ENCODE assay signal across 8 cellular contexts in the genomic region with DNA sequence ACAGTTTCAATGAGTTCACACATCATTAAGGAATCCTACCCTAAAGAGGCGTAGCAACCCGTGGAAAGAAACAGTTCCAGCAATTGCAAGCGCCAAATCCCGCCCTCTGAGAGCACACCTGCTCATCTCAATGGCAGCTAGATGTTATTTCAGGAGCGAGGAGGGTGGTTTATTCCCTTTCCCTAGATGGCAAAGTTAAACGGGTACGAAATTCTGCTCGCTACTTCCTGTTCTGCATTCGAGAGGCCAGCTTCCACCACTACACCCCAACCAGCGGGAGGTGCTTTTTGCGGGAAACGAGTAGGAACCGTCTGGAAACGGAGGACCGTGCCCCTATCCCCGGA. TPM values are rescaled to one million over a fixed set of nuclear protein-coding genes. Genes with fewer than 3 reads are reported as not detected.
DNase-seq lines count a peak whose midpoint lies in the region; ATAC-seq, FAIRE-seq and TF ChIP-seq lines count a peak whose summit lies in the region.

No MANE protein-coding gene starts in this region.

- ATAC-seq in GM18909 (IDR thresholded peaks at IDR 0.05; ENCODE audit: poor library complexity, unreplicated experiment) = peak; percentile 17
- ATAC-seq in HepG2 = peak; percentile 63

- POLR2A ChIA-PET in CD4-positive, alpha-beta memory T cell (lab: Charles Lee; ENCODE audit: partially characterized antibody) = interaction anchor here (0.6 to 5.0 kb wide), 8 partner anchors 14 to 377 kb away, joined by 3 to 74 read pairs (median 4); a partner anchor contains a TSS
- POLR2A ChIA-PET in HepG2 (lab: Yijun Ruan, JAX) = interaction anchor here (1.1 to 3.8 kb wide), 6 partner anchors 20 to 377 kb away, joined by 3 to 36 read pairs (median 4); a partner anchor contains a TSS

- peak overlapping the region; percentile 89 for H3K4me2 ChIP-seq in HepG2 (ENCODE audit: low read depth, low read length)

- H3K4me3 ChIP-seq in CD4-positive, alpha-beta memory T cell (ENCODE audit: low read length in 2 of 2) = peak overlapping the region; percentile 85 to 91
- H3K4me3 ChIP-seq in HUES48 (ENCODE audit: low read depth, low read length) = peak overlapping the region; percentile 84
- H3K4me3 ChIP-seq in Peyer's patch = peak overlapping the region; percentile 70 to 99 (median 86)
- H3K4me3 ChIP-seq in HepG2 (replicated peaks in 1 of 3; ENCODE audit: insufficient read depth in 1 of 3, low read depth in 2 of 3, low read length in 3 of 3) = peak overlapping the region; percentile 84 to 95 (median 86)

- in situ Hi-C loops in HepG2 (cut with HindIII; ENCODE audit: extremely low pct_ligation_motif_present, low pct_unique_long_range_greater_than_20kb) = no loop called here

- DNase-seq in CD4-positive, alpha-beta memory T cell = no peak
- DNase-seq in Peyer's patch = no peak
- DNase-seq in caudate nucleus (lab: John Stamatoyannopoulos, UW) = peak in 30 of 61 donors; percentile 4 to 82 (median 40)
- DNase-seq in HepG2 (ENCODE audit: low spot score) = peak; percentile 38
- no peak for DNase-seq in ecto neural progenitor cell (ENCODE audit: low spot score)

- TF ChIP-seq RAD21 in HepG2 (CRISPR knock-in tag; IDR thresholded peaks at IDR 0.05) = no peak

- peaks cover 41% of the 10 kb centered on the region for H3K79me2 ChIP-seq in HepG2 (ENCODE audit: insufficient read depth, low read length)

- H3K36me3 ChIP-seq in CD4-positive, alpha-beta memory T cell (ENCODE audit: insufficient read depth, low read length) = peaks cover under 1% of the 10 kb centered on the region
- H3K36me3 ChIP-seq in HUES48 (ENCODE audit: control insufficient read depth, insufficient read depth, low read length) = peaks cover 8% of the 10 kb centered on the region
- H3K36me3 ChIP-seq in Peyer's patch = no peaks in the 10 kb centered on the region
- peaks cover 0 to 8% of the 10 kb centered on the region in 2 experiments; a peak in 1 of 5 replicates for H3K36me3 ChIP-seq in HepG2 (replicated peaks in 1 of 2; ENCODE audit: control insufficient read depth in 1 of 2, insufficient read depth in 2 of 2, low read length in 2 of 2)

- WGBS in HepG2 (ENCODE audit: low lambda C conversion rate) = 0% methylated on average over 5 of the region's 16 CpGs

- peak overlapping the region; percentile 96 to 99 (median 98) for H3K4me3 Mint-ChIP-seq in CD4-positive, alpha-beta memory T cell

- TF ChIP-seq POLR2A in Peyer's patch (IDR thresholded peaks at IDR 0.05) (no peak), HepG2 (IDR thresholded peaks at IDR 0.05; ENCODE audit: insufficient read depth in 1 of 2, low read depth in 2 of 2, low read length in 2 of 2) (no peak)

- H3K9me3 Mint-ChIP-seq in CD4-positive, alpha-beta memory T cell = peaks cover 0 to 2% (median 0%) of the 10 kb centered on the region in 8 donors

- H3K9me3 ChIP-seq in CD4-positive, alpha-beta memory T cell (ENCODE audit: control insufficient read depth in 1 of 2, low read length in 2 of 2) = no peaks in the 10 kb centered on the region
- H3K9me3 ChIP-seq in HUES48 (ENCODE audit: control insufficient read depth, insufficient read depth, low read length) = peaks cover 6% of the 10 kb centered on the region
- no peaks in the 10 kb centered on the region for H3K9me3 ChIP-seq in Peyer's patch
- H3K9me3 ChIP-seq in HepG2 (ENCODE audit: low read length) = no peaks in the 10 kb centered on the region

- no peak for TF ChIP-seq CTCF in Peyer's patch (IDR thresholded peaks at IDR 0.05)
- TF ChIP-seq CTCF in HepG2 (CRISPR knock-in tag; IDR thresholded peaks at IDR 0.05) = no peak

- H3K4me1 ChIP-seq in CD4-positive, alpha-beta memory T cell (ENCODE audit: insufficient read depth, low read length) = peaks cover 35% of the 10 kb centered on the region
- H3K4me1 ChIP-seq in HUES48 (ENCODE audit: control insufficient read depth, insufficient read depth, low read length) (no peaks in the 10 kb centered on the region), Peyer's patch (peaks cover 0 to 16% (median 3%) of the 10 kb centered on the region in 4 donors), HepG2 (ENCODE audit: insufficient read depth, low read length) (peaks cover 30% of the 10 kb centered on the region)

- FAIRE-seq in HepG2 (lab: Jason Lieb, UNC) = no peak

- TF ChIP-seq EP300 in HepG2 (IDR thresholded peaks at IDR 0.05; ENCODE audit: low read depth in 2 of 2, low read length in 2 of 2) (no peak), HepG2 (CRISPR knock-in tag; IDR thresholded peaks at IDR 0.05; ENCODE audit: borderline replicate concordance) (no peak)

- H3K4me1 Mint-ChIP-seq in CD4-positive, alpha-beta memory T cell = peaks cover 21 to 44% (median 31%) of the 10 kb centered on the region in 4 donors

- no peaks in the 10 kb centered on the region for H3K27me3 ChIP-seq in CD4-positive, alpha-beta memory T cell (ENCODE audit: insufficient read depth, low read length)
- H3K27me3 ChIP-seq in HUES48 (ENCODE audit: control insufficient read depth, insufficient read depth, low read length) = peaks cover 16% of the 10 kb centered on the region
- no peaks in the 10 kb centered on the region for H3K27me3 ChIP-seq in Peyer's patch
- H3K27me3 ChIP-seq in HepG2 (ENCODE audit: control insufficient read depth in 1 of 2, insufficient read depth in 2 of 2, low read length in 2 of 2) = peaks cover 0 to 3% of the 10 kb centered on the region in 2 experiments; a peak in 1 of 5 replicates

- H3K36me3 Mint-ChIP-seq in CD4-positive, alpha-beta memory T cell = peaks cover 0 to 17% of the 10 kb centered on the region in 2 donors

- TSS peak; percentile 82 for BruUV-seq in HepG2 (replicated peaks; lab: Mats Ljungman, UMichigan)

- H3K27me3 Mint-ChIP-seq in CD4-positive, alpha-beta memory T cell = no peaks in the 10 kb centered on the region

- peak overlapping the region; percentile 48 for H2AFZ ChIP-seq in HepG2 (ENCODE audit: low read length)

- H4K20me1 ChIP-seq in HepG2 (ENCODE audit: insufficient read depth, low read length) = no peaks in the 10 kb centered on the region; the same call in none of the 2 replicates

- H3K27ac Mint-ChIP-seq in CD4-positive, alpha-beta memory T cell = peak overlapping the region; percentile 95 to 99 (median 97)

- intact Hi-C loops in CD4-positive, alpha-beta memory T cell (cut with micrococcal nuclease) = loop anchor here (5.0 kb wide), 2 partner anchors 111 to 386 kb away; a partner anchor contains a TSS
- intact Hi-C loops in HepG2 (cut with micrococcal nuclease; ENCODE audit: unreplicated experiment) = loop anchor here (5.0 kb wide), 1 partner anchor 49 kb away; a partner anchor contains a TSS

- CTCF ChIA-PET in CD4-positive, alpha-beta memory T cell (lab: Charles Lee; ENCODE audit: partially characterized antibody) = interaction anchor here (0.9 to 7.2 kb wide), 5 partner anchors 12 to 112 kb away, joined by 3 to 43 read pairs (median 4); a partner anchor contains a TSS
- CTCF ChIA-PET in HepG2 (lab: Yijun Ruan, JAX; ENCODE audit: low intra/inter-chr PET ratio, low total read pairs) = no interaction called here

- peak overlapping the region; percentile 94 for H3K27ac ChIP-seq in CD4-positive, alpha-beta memory T cell (ENCODE audit: low read depth, low read length)
- H3K27ac ChIP-seq in HUES48 (ENCODE audit: low read depth, low read length) (peak overlapping the region; percentile 59), Peyer's patch (peak overlapping the region; percentile 89 to 96 (median 92)), caudate nucleus (ENCODE audit: low read depth, low read length) (peak overlapping the region; percentile 86), HepG2 (ENCODE audit: extremely low read length, insufficient read depth, low read length) (peak overlapping the region; percentile 89), temporal lobe (ENCODE audit: low read depth, low read length) (peak overlapping the region; percentile 55)

- H3K9ac ChIP-seq in HUES48 (ENCODE audit: low read depth, low read length) = peak overlapping the region; percentile 21
- H3K9ac ChIP-seq in HepG2 (ENCODE audit: insufficient read depth, low read depth, low read length) = peak overlapping the region; percentile 92

RNA-seq across cellular contexts. Expression of a gene that starts 0.6 kb away (rescaled TPM):
- total RNA-seq in CD4-positive, alpha-beta memory T cell = 100 to 1,000 TPM; 117 to 121 TPM
- polyA plus RNA-seq in CD4-positive, alpha-beta memory T cell = 100 to 1,000 TPM; 164 to 237 TPM
- 100 to 1,000 TPM in 2 of 4 donors, 10 to 100 TPM in 2; 81.1 to 124 (median 106) TPM for total RNA-seq in Peyer's patch
- 107 and 161 TPM in 2 replicates for total RNA-seq in HepG2 (2016; rRNA removed; fragmentation: Illumina TruSeq; extraction: Trizol)
- total RNA-seq in HepG2 (2016; cell fraction: cytosol; rRNA removed; fragmentation: Illumina TruSeq; extraction: Trizol; ENCODE audit: low read depth) = 34.7 and 38.8 TPM in 2 replicates
- total RNA-seq in HepG2 (2016; cell fraction: insoluble cytoplasmic fraction; rRNA removed; fragmentation: Illumina TruSeq; extraction: Trizol) = 112 and 168 TPM in 2 replicates
- 44.9 and 45.0 TPM in 2 replicates for total RNA-seq in HepG2 (2016; cell fraction: membrane; rRNA removed; fragmentation: Illumina TruSeq; extraction: Trizol)
- total RNA-seq in HepG2 (2016; cell fraction: nucleus; rRNA removed; fragmentation: Illumina TruSeq; extraction: Trizol) = 50.0 and 57.0 TPM in 2 replicates
- polyA plus RNA-seq in HepG2 (2011; rRNA removed) = 100 and 114 TPM in 2 replicates
- 58.3 and 73.6 TPM in 2 replicates for polyA plus RNA-seq in HepG2 (2011; cell fraction: cytosol; rRNA removed)
- 45.3 and 65.3 TPM in 2 replicates for polyA plus RNA-seq in HepG2 (2011; cell fraction: nucleus; rRNA removed)
- polyA plus RNA-seq in HepG2 (2012) = 84.2 and 88.0 TPM in 2 replicates
- 49.4 and 58.6 TPM in 2 replicates for polyA plus RNA-seq in HepG2 (2016; cell fraction: cytosol; fragmentation: Illumina TruSeq; extraction: Trizol; ENCODE audit: low read depth)
- polyA plus RNA-seq in HepG2 (2016; cell fraction: insoluble cytoplasmic fraction; fragmentation: Illumina TruSeq; extraction: Trizol; ENCODE audit: low read depth) = 175 and 205 TPM in 2 replicates
- polyA plus RNA-seq in HepG2 (2016; cell fraction: membrane; fragmentation: Illumina TruSeq; extraction: Trizol; ENCODE audit: low read depth) = 42.2 and 44.9 TPM in 2 replicates
- polyA plus RNA-seq in HepG2 (2016; cell fraction: nucleus; fragmentation: Illumina TruSeq; extraction: Trizol; ENCODE audit: insufficient read depth, low read depth) = 141 and 142 TPM in 2 replicates
- 14.3 and 39.7 TPM in 2 replicates for polyA minus RNA-seq in HepG2 (2011; rRNA and poly(A)+ RNA removed; ENCODE audit: low replicate concordance)
- polyA minus RNA-seq in HepG2 (2011; cell fraction: cytosol; rRNA and poly(A)+ RNA removed) = 17.8 and 23.5 TPM in 2 replicates
- polyA minus RNA-seq in HepG2 (2011; cell fraction: nucleus; rRNA and poly(A)+ RNA removed) = 38.6 and 50.0 TPM in 2 replicates
- 74.0 TPM for total RNA-seq in temporal lobe

RNA-seq across cellular contexts. Expression of a gene that starts 0.8 kb away (rescaled TPM):
- total RNA-seq in CD4-positive, alpha-beta memory T cell = 1 to 10 TPM; 1.1 to 2.1 TPM
- polyA plus RNA-seq in CD4-positive, alpha-beta memory T cell = under 1 TPM; 0.19 to 0.64 TPM
- under 1 TPM in 2 of 4 donors, not detected in 2; 0.40 to 0.83 TPM for total RNA-seq in Peyer's patch
- total RNA-seq in HepG2 (2016; rRNA removed; fragmentation: Illumina TruSeq; extraction: Trizol) = 0.38 TPM in 2 replicates
- total RNA-seq in HepG2 (2016; cell fraction: cytosol; rRNA removed; fragmentation: Illumina TruSeq; extraction: Trizol; ENCODE audit: low read depth) = 0.44 TPM in 1 of 2 replicates, not detected in the other
- total RNA-seq in HepG2 (2016; cell fraction: insoluble cytoplasmic fraction; rRNA removed; fragmentation: Illumina TruSeq; extraction: Trizol) = 0.27 and 0.28 TPM in 2 replicates
- total RNA-seq in HepG2 (2016; cell fraction: membrane; rRNA removed; fragmentation: Illumina TruSeq; extraction: Trizol) = 0.19 TPM in 1 of 2 replicates, not detected in the other
- total RNA-seq in HepG2 (2016; cell fraction: nucleus; rRNA removed; fragmentation: Illumina TruSeq; extraction: Trizol) = not detected in 2 replicates
- 0.05 and 0.10 TPM in 2 replicates for polyA plus RNA-seq in HepG2 (2011; rRNA removed)
- 0.03 and 0.04 TPM in 2 replicates for polyA plus RNA-seq in HepG2 (2011; cell fraction: cytosol; rRNA removed)
- 0.09 TPM in 1 of 2 replicates, not detected in the other for polyA plus RNA-seq in HepG2 (2011; cell fraction: nucleus; rRNA removed)
- 0.12 and 0.27 TPM in 2 replicates for polyA plus RNA-seq in HepG2 (2012)
- polyA plus RNA-seq in HepG2 (2016; cell fraction: cytosol; fragmentation: Illumina TruSeq; extraction: Trizol; ENCODE audit: low read depth) = 0.06 TPM in 1 of 2 replicates, not detected in the other
- polyA plus RNA-seq in HepG2 (2016; cell fraction: insoluble cytoplasmic fraction; fragmentation: Illumina TruSeq; extraction: Trizol; ENCODE audit: low read depth) = 0.16 and 0.24 TPM in 2 replicates
- polyA plus RNA-seq in HepG2 (2016; cell fraction: membrane; fragmentation: Illumina TruSeq; extraction: Trizol; ENCODE audit: low read depth) = 0.07 and 0.17 TPM in 2 replicates
- 0.25 TPM in 1 of 2 replicates, not detected in the other for polyA plus RNA-seq in HepG2 (2016; cell fraction: nucleus; fragmentation: Illumina TruSeq; extraction: Trizol; ENCODE audit: insufficient read depth, low read depth)
- 0.37 TPM in 1 of 2 replicates, not detected in the other for polyA minus RNA-seq in HepG2 (2011; rRNA and poly(A)+ RNA removed; ENCODE audit: low replicate concordance)
- polyA minus RNA-seq in HepG2 (2011; cell fraction: cytosol; rRNA and poly(A)+ RNA removed) = not detected in 2 replicates
- 0.12 and 0.26 TPM in 2 replicates for polyA minus RNA-seq in HepG2 (2011; cell fraction: nucleus; rRNA and poly(A)+ RNA removed)
- total RNA-seq in temporal lobe = 0.74 TPM

RNA-seq across cellular contexts. Expression of a gene that starts 32.7 kb away (rescaled TPM):
- 10 to 100 TPM; 16.4 to 16.9 TPM for total RNA-seq in CD4-positive, alpha-beta memory T cell
- 1 to 10 TPM; 7.5 to 8.9 TPM for polyA plus RNA-seq in CD4-positive, alpha-beta memory T cell
- total RNA-seq in Peyer's patch (10 to 100 TPM in 1 of 4 donors, 1 to 10 TPM in 3; 1.4 to 13.2 (median 2.6) TPM), HepG2 (2016; rRNA removed; fragmentation: Illumina TruSeq; extraction: Trizol) (19.4 and 20.3 TPM in 2 replicates), temporal lobe (22.9 TPM)
- total RNA-seq in HepG2 (2016; cell fraction: cytosol; rRNA removed; fragmentation: Illumina TruSeq; extraction: Trizol; ENCODE audit: low read depth) = 15.2 and 19.2 TPM in 2 replicates
- total RNA-seq in HepG2 (2016; cell fraction: insoluble cytoplasmic fraction; rRNA removed; fragmentation: Illumina TruSeq; extraction: Trizol) = 19.5 and 21.9 TPM in 2 replicates
- 8.0 and 9.8 TPM in 2 replicates for total RNA-seq in HepG2 (2016; cell fraction: membrane; rRNA removed; fragmentation: Illumina TruSeq; extraction: Trizol)
- total RNA-seq in HepG2 (2016; cell fraction: nucleus; rRNA removed; fragmentation: Illumina TruSeq; extraction: Trizol) = 9.2 and 11.8 TPM in 2 replicates
- 26.9 and 31.2 TPM in 2 replicates for polyA plus RNA-seq in HepG2 (2011; rRNA removed)
- polyA plus RNA-seq in HepG2 (2011; cell fraction: cytosol; rRNA removed) = 21.4 and 24.9 TPM in 2 replicates
- polyA plus RNA-seq in HepG2 (2011; cell fraction: nucleus; rRNA removed) = 18.2 and 18.7 TPM in 2 replicates
- 15.3 and 18.9 TPM in 2 replicates for polyA plus RNA-seq in HepG2 (2012)
- 2.7 and 3.4 TPM in 2 replicates for polyA plus RNA-seq in HepG2 (2016; cell fraction: cytosol; fragmentation: Illumina TruSeq; extraction: Trizol; ENCODE audit: low read depth)
- polyA plus RNA-seq in HepG2 (2016; cell fraction: insoluble cytoplasmic fraction; fragmentation: Illumina TruSeq; extraction: Trizol; ENCODE audit: low read depth) = 22.7 and 22.9 TPM in 2 replicates
- 4.1 and 6.1 TPM in 2 replicates for polyA plus RNA-seq in HepG2 (2016; cell fraction: membrane; fragmentation: Illumina TruSeq; extraction: Trizol; ENCODE audit: low read depth)
- polyA plus RNA-seq in HepG2 (2016; cell fraction: nucleus; fragmentation: Illumina TruSeq; extraction: Trizol; ENCODE audit: insufficient read depth, low read depth) = 16.8 and 18.7 TPM in 2 replicates
- 16.3 and 32.2 TPM in 2 replicates for polyA minus RNA-seq in HepG2 (2011; rRNA and poly(A)+ RNA removed; ENCODE audit: low replicate concordance)
- 9.6 and 10.2 TPM in 2 replicates for polyA minus RNA-seq in HepG2 (2011; cell fraction: cytosol; rRNA and poly(A)+ RNA removed)
- 20.1 and 21.0 TPM in 2 replicates for polyA minus RNA-seq in HepG2 (2011; cell fraction: nucleus; rRNA and poly(A)+ RNA removed)

RNA-seq across cellular contexts. Expression of a gene that starts 33.3 kb away (rescaled TPM):
- 10 to 100 TPM; 12.5 to 16.6 TPM for total RNA-seq in CD4-positive, alpha-beta memory T cell
- 10 to 100 TPM; 29.1 to 43.4 TPM for polyA plus RNA-seq in CD4-positive, alpha-beta memory T cell
- total RNA-seq in Peyer's patch = 10 to 100 TPM in 1 of 4 donors, 1 to 10 TPM in 3; 1.4 to 14.9 (median 3.9) TPM
- total RNA-seq in HepG2 (2016; rRNA removed; fragmentation: Illumina TruSeq; extraction: Trizol) = 29.5 and 41.4 TPM in 2 replicates
- 5.9 and 7.1 TPM in 2 replicates for total RNA-seq in HepG2 (2016; cell fraction: cytosol; rRNA removed; fragmentation: Illumina TruSeq; extraction: Trizol; ENCODE audit: low read depth)
- 27.6 and 45.7 TPM in 2 replicates for total RNA-seq in HepG2 (2016; cell fraction: insoluble cytoplasmic fraction; rRNA removed; fragmentation: Illumina TruSeq; extraction: Trizol)
- 11.7 and 13.4 TPM in 2 replicates for total RNA-seq in HepG2 (2016; cell fraction: membrane; rRNA removed; fragmentation: Illumina TruSeq; extraction: Trizol)
- total RNA-seq in HepG2 (2016; cell fraction: nucleus; rRNA removed; fragmentation: Illumina TruSeq; extraction: Trizol) = 11.3 and 13.6 TPM in 2 replicates
- 15.7 and 28.7 TPM in 2 replicates for polyA plus RNA-seq in HepG2 (2011; rRNA removed)
- polyA plus RNA-seq in HepG2 (2011; cell fraction: cytosol; rRNA removed) = 16.6 and 23.7 TPM in 2 replicates
- 3.1 and 4.0 TPM in 2 replicates for polyA plus RNA-seq in HepG2 (2011; cell fraction: nucleus; rRNA removed)
- polyA plus RNA-seq in HepG2 (2012) = 16.0 and 21.5 TPM in 2 replicates
- polyA plus RNA-seq in HepG2 (2016; cell fraction: cytosol; fragmentation: Illumina TruSeq; extraction: Trizol; ENCODE audit: low read depth) = 5.8 and 6.3 TPM in 2 replicates
- 41.0 and 48.7 TPM in 2 replicates for polyA plus RNA-seq in HepG2 (2016; cell fraction: insoluble cytoplasmic fraction; fragmentation: Illumina TruSeq; extraction: Trizol; ENCODE audit: low read depth)
- 8.6 and 10.1 TPM in 2 replicates for polyA plus RNA-seq in HepG2 (2016; cell fraction: membrane; fragmentation: Illumina TruSeq; extraction: Trizol; ENCODE audit: low read depth)
- polyA plus RNA-seq in HepG2 (2016; cell fraction: nucleus; fragmentation: Illumina TruSeq; extraction: Trizol; ENCODE audit: insufficient read depth, low read depth) = 20.1 and 22.8 TPM in 2 replicates
- polyA minus RNA-seq in HepG2 (2011; rRNA and poly(A)+ RNA removed; ENCODE audit: low replicate concordance) = 15.6 and 33.6 TPM in 2 replicates
- polyA minus RNA-seq in HepG2 (2011; cell fraction: cytosol; rRNA and poly(A)+ RNA removed) = 15.4 and 16.1 TPM in 2 replicates
- polyA minus RNA-seq in HepG2 (2011; cell fraction: nucleus; rRNA and poly(A)+ RNA removed) = 4.2 and 7.6 TPM in 2 replicates
- total RNA-seq in temporal lobe = 15.2 TPM

RNA-seq across cellular contexts. Expression of a gene that starts 51.2 kb away (rescaled TPM):
- 100 to 1,000 TPM; 191 to 203 TPM for total RNA-seq in CD4-positive, alpha-beta memory T cell
- 100 to 1,000 TPM; 681 to 809 TPM for polyA plus RNA-seq in CD4-positive, alpha-beta memory T cell
- 100 to 1,000 TPM; 224 to 314 (median 267) TPM for total RNA-seq in Peyer's patch
- total RNA-seq in HepG2 (2016; rRNA removed; fragmentation: Illumina TruSeq; extraction: Trizol) = 234 and 322 TPM in 2 replicates
- total RNA-seq in HepG2 (2016; cell fraction: cytosol; rRNA removed; fragmentation: Illumina TruSeq; extraction: Trizol; ENCODE audit: low read depth) = 118 and 138 TPM in 2 replicates
- 245 and 351 TPM in 2 replicates for total RNA-seq in HepG2 (2016; cell fraction: insoluble cytoplasmic fraction; rRNA removed; fragmentation: Illumina TruSeq; extraction: Trizol)
- 104 and 113 TPM in 2 replicates for total RNA-seq in HepG2 (2016; cell fraction: membrane; rRNA removed; fragmentation: Illumina TruSeq; extraction: Trizol)
- total RNA-seq in HepG2 (2016; cell fraction: nucleus; rRNA removed; fragmentation: Illumina TruSeq; extraction: Trizol) = 86.1 and 88.3 TPM in 2 replicates
- polyA plus RNA-seq in HepG2 (2011; rRNA removed) = 32.7 and 38.0 TPM in 2 replicates
- 34.5 and 77.7 TPM in 2 replicates for polyA plus RNA-seq in HepG2 (2011; cell fraction: cytosol; rRNA removed)
- polyA plus RNA-seq in HepG2 (2011; cell fraction: nucleus; rRNA removed) = 21.2 and 27.1 TPM in 2 replicates
- 165 and 269 TPM in 2 replicates for polyA plus RNA-seq in HepG2 (2012)
- 139 and 182 TPM in 2 replicates for polyA plus RNA-seq in HepG2 (2016; cell fraction: cytosol; fragmentation: Illumina TruSeq; extraction: Trizol; ENCODE audit: low read depth)
- 392 and 460 TPM in 2 replicates for polyA plus RNA-seq in HepG2 (2016; cell fraction: insoluble cytoplasmic fraction; fragmentation: Illumina TruSeq; extraction: Trizol; ENCODE audit: low read depth)
- 109 and 121 TPM in 2 replicates for polyA plus RNA-seq in HepG2 (2016; cell fraction: membrane; fragmentation: Illumina TruSeq; extraction: Trizol; ENCODE audit: low read depth)
- polyA plus RNA-seq in HepG2 (2016; cell fraction: nucleus; fragmentation: Illumina TruSeq; extraction: Trizol; ENCODE audit: insufficient read depth, low read depth) = 165 and 173 TPM in 2 replicates
- polyA minus RNA-seq in HepG2 (2011; rRNA and poly(A)+ RNA removed; ENCODE audit: low replicate concordance) = 10.7 and 25.0 TPM in 2 replicates
- polyA minus RNA-seq in HepG2 (2011; cell fraction: cytosol; rRNA and poly(A)+ RNA removed) = 68.2 and 79.4 TPM in 2 replicates
- 35.8 and 36.4 TPM in 2 replicates for polyA minus RNA-seq in HepG2 (2011; cell fraction: nucleus; rRNA and poly(A)+ RNA removed)
- total RNA-seq in temporal lobe = 89.2 TPM
